ENCODE assay signal across 8 cellular contexts in the genomic region with DNA sequence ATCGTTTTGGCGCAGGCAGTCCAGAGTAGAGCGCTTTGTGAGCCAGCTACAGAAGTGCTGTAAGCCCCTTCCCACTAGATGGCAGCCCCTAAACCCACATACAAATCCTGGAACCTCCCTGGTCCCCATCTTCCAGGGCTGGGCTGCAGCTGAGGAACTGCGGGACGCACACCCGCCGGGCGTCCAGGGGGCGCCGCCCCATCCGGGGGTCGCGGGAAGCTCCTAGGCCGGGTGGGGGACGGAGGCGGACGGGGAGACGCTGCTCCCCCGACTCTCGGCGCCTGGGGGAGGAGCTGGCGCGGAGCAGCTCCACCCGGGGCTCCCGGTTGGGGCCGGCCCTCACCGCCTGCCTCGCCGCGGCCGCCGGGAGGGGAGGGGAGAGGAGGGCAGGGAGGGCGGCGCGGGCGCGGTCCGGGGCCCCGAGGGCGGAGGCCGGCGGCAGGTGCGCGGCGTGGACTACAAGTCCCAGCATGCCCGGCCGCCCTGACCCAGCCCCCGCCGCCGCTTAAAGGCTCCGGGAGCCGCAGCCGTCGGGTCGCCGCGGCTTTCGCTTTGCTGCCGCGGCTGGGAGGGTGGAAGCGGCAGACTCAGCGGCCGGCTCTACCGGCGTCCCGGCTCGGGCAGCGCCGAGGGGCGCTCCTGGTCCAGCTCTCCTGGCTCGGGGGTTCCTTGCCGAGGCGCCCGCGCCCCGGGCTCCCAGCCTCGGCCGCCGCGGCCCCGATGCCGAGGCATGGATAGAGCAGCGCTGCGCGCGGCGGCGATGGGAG. TPM values are rescaled to one million over a fixed set of nuclear protein-coding genes. Genes with fewer than 3 reads are reported as not detected.
DNase-seq lines count a peak whose midpoint lies in the region; FAIRE-seq and TF ChIP-seq lines count a peak whose summit lies in the region.

A gene (plus strand): TSS at position 535 of the 767 bp plus-strand sequence. CDS start 196 bp downstream, at position 731.

- TF ChIP-seq POLR2A in NB4 (IDR thresholded peaks at IDR 0.05; ENCODE audit: extremely low read depth, insufficient read length): peak; percentile 19

- H3K27me3 ChIP-seq in right atrium auricular region: no peaks in the 10 kb centered on the region

- peaks cover 12% of the 10 kb centered on the region for H3K27me3 Mint-ChIP-seq in T-helper 1 cell treated with Interleukin-12 subunit alpha and Interleukin-12 subunit beta and Interleukin-4 antibody, amounts not matched to agents 30 μg/mL and 1 μg/mL, for 36 hours (ENCODE audit: low read depth)

- H3K27ac ChIP-seq in right atrium auricular region: peak within 1 kb of the TSS; percentile 86 to 88

- H3K4me1 Mint-ChIP-seq in T-helper 1 cell treated with Interleukin-12 subunit alpha and Interleukin-12 subunit beta and Interleukin-4 antibody, amounts not matched to agents 30 μg/mL and 1 μg/mL, for 36 hours (ENCODE audit: low read depth): peaks cover 37% of the 10 kb centered on the region

- H3K36me3 ChIP-seq in right atrium auricular region: no peaks in the 10 kb centered on the region

- no peak for FAIRE-seq in urothelium cell line (lab: Jason Lieb, UNC)

- DNase-seq in GM03348 (ENCODE audit: low spot score): peak; percentile 92
- DNase-seq in HCEC 1CT: peak; percentile 47
- DNase-seq in NB4 (ENCODE audit: low read depth): peak; percentile 88
- DNase-seq in amniotic epithelial cell (ENCODE audit: low read depth): peak; percentile 62
- DNase-seq in right atrium auricular region (ENCODE audit: low spot score): peak; percentile 83
- peak; percentile 35 for DNase-seq in pulmonary artery endothelial cell (ENCODE audit: low read depth, low spot score)
- peak; percentile 93 for DNase-seq in urothelium cell line (ENCODE audit: low spot score)

- peak within 1 kb of the TSS; percentile 84 for H3K27ac Mint-ChIP-seq in T-helper 1 cell treated with Interleukin-12 subunit alpha and Interleukin-12 subunit beta and Interleukin-4 antibody, amounts not matched to agents 30 μg/mL and 1 μg/mL, for 36 hours

- H3K4me1 ChIP-seq in right atrium auricular region: peaks cover 0 to 22% of the 10 kb centered on the region in 2 donors

- H3K9me3 Mint-ChIP-seq in T-helper 1 cell treated with Interleukin-12 subunit alpha and Interleukin-12 subunit beta and Interleukin-4 antibody, amounts not matched to agents 30 μg/mL and 1 μg/mL, for 36 hours: no peaks in the 10 kb centered on the region

- no peaks in the 10 kb centered on the region for H3K9me3 ChIP-seq in right atrium auricular region

- H3K4me3 Mint-ChIP-seq in T-helper 1 cell treated with Interleukin-12 subunit alpha and Interleukin-12 subunit beta and Interleukin-4 antibody, amounts not matched to agents 30 μg/mL and 1 μg/mL, for 36 hours: peak within 1 kb of the TSS; percentile 92

- H3K4me3 ChIP-seq in NB4 (ENCODE audit: low read depth, low read length): peak within 1 kb of the TSS; percentile 59
- H3K4me3 ChIP-seq in right atrium auricular region: peak within 1 kb of the TSS; percentile 82 to 89

- TF ChIP-seq CTCF in NB4 (IDR thresholded peaks at IDR 0.05; ENCODE audit: low read depth, low read length) (peak; percentile 76), right atrium auricular region (IDR thresholded peaks at IDR 0.05) (peak in 1 of 2 donors; percentile 66)

- H3K36me3 Mint-ChIP-seq in T-helper 1 cell treated with Interleukin-12 subunit alpha and Interleukin-12 subunit beta and Interleukin-4 antibody, amounts not matched to agents 30 μg/mL and 1 μg/mL, for 36 hours (ENCODE audit: low read depth): peaks cover 12% of the 10 kb centered on the region

RNA-seq across cellular contexts. Expression of the gene that starts here (rescaled TPM):
- total RNA-seq in right atrium auricular region: 10 to 100 TPM in 1 of 2 donors, 1 to 10 TPM in 1; 7.9 to 10.2 TPM
- 19.3 and 26.2 TPM in 2 replicates for total RNA-seq in pulmonary artery endothelial cell

Comparison
In these comparisons a context has a peak if more than half of its experiments do, and no peak if none do; other contexts are left out.
1. Peak in every context shown above with its lines: DNase-seq, H3K4me3 ChIP-seq and H3K27ac ChIP-seq.
2. DNase-seq: peak in every context shown above with its lines; median percentile 93 in urothelium cell line; 92 in GM03348; 88 in NB4; 83 in right atrium auricular region; 62 in amniotic epithelial cell; 47 in HCEC 1CT; 35 in pulmonary artery endothelial cell.